19 cellular contexts compared by ENCODE assay signal in the genomic region with DNA sequence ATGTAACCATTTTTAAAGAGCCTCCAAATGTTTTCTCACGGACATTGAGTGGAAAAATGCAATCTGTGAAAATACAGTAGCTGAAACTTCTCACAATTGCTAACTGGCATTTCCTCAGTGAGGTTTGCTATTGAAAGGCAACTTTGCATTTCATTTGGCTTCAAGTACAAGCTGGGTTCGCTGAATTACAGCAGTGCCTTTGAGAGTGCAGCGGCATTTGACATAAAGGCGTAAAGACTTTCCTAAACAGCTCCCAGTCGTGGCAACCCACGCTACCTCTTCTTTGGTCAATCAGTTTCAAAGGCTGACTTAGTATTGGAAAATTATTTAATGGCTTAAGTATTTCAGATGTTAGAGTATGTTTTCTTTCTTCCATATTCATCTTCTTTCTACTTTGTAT. TPM values are rescaled to one million over a fixed set of nuclear protein-coding genes. Genes with fewer than 3 reads are reported as not detected.
DNase-seq lines count a peak whose midpoint lies in the region; ATAC-seq and TF ChIP-seq lines count a peak whose summit lies in the region.
"Had no signal": no experiment of that assay in that cellular context is flagged by ENCODE, and none has a peak within 500 bp of the region (broad histone marks: within the 10 kb centered on the region; RNA-seq: fewer than 3 reads in every experiment).

No MANE protein-coding gene starts in this region.

- DNase-seq in ACHN (peak; percentile 55), NT2/D1 (ENCODE audit: low read depth, low spot score) (peak; percentile 43), mesendoderm (peak; percentile 22), left colon (no peak), NCI-H526 (lab: John Stamatoyannopoulos, UW) (no peak), CD14-positive monocyte (ENCODE audit: low spot score) (no peak)
- DNase-seq: activated CD8-positive, alpha-beta T cell treated with anti-CD3 and anti-CD28 coated beads for 36 hours; Caco-2; lower lobe of right lung; NCI-H2107; NCI-H524 treated with DMSO at 0.1 percent for 48 hours; occipital lobe had no signal

- no peak overlapping the region for H2BK15ac ChIP-seq in mesendoderm (replicated peaks; ENCODE audit: low read depth)

- H3K4me2 ChIP-seq in mesendoderm (ENCODE audit: low read length) = no peak overlapping the region

- H3K36me3 ChIP-seq in NT2/D1 (ENCODE audit: insufficient read depth, insufficient read length, low read length) (no peaks in the 10 kb centered on the region), endocrine pancreas (ENCODE audit: control insufficient read depth, insufficient read depth, low read length) (no peaks in the 10 kb centered on the region), mesendoderm (ENCODE audit: control insufficient read depth, insufficient read depth, low read length) (no peaks in the 10 kb centered on the region)
- H3K36me3 ChIP-seq: BE2C, cardiac muscle cell, lower lobe of right lung had no signal

- H3K4ac ChIP-seq in mesendoderm (ENCODE audit: low read depth, low read length) = no peak overlapping the region

- no peak overlapping the region for H3K4me3 Mint-ChIP-seq in CD14-positive monocyte
- H3K4me3 Mint-ChIP-seq: activated CD8-positive, alpha-beta T cell treated with anti-CD3 and anti-CD28 coated beads for 36 hours had no signal

- H3K79me2 ChIP-seq in mesendoderm (ENCODE audit: control insufficient read depth, insufficient read depth, low read length) = no peaks in the 10 kb centered on the region

- H2BK5ac ChIP-seq in mesendoderm (ENCODE audit: low read length) = no peak overlapping the region

- H3K18ac ChIP-seq in mesendoderm (ENCODE audit: low read length) = no peak overlapping the region

- H4K5ac ChIP-seq in mesendoderm (ENCODE audit: low read length) = no peak overlapping the region

- H3K9me3 ChIP-seq in NT2/D1 (ENCODE audit: insufficient read depth, low read length) (no peaks in the 10 kb centered on the region), endocrine pancreas (ENCODE audit: control insufficient read depth, low read length) (no peaks in the 10 kb centered on the region)
- H3K9me3 ChIP-seq: BE2C, Caco-2, lower lobe of right lung had no signal

- WGBS in mesendoderm (ENCODE audit: extremely low coverage, insufficient coverage, low lambda C conversion rate) = no CpG with 5 or more reads among the region's 6 CpGs

- no peaks in the 10 kb centered on the region for H3K36me3 Mint-ChIP-seq in CD14-positive monocyte

- intact Hi-C loops in left colon (cut with DNase I, micrococcal nuclease) = no loop called here
- intact Hi-C loops in CD14-positive monocyte (cut with micrococcal nuclease) = no loop called here

- no peak overlapping the region for H3K27ac Mint-ChIP-seq in CD14-positive monocyte
- H3K27ac Mint-ChIP-seq: activated CD8-positive, alpha-beta T cell treated with anti-CD3 and anti-CD28 coated beads for 36 hours had no signal

- H3K27me3 ChIP-seq in NT2/D1 (ENCODE audit: insufficient read depth, insufficient read length) (no peaks in the 10 kb centered on the region), endocrine pancreas (ENCODE audit: control insufficient read depth, insufficient read depth, low read length) (no peaks in the 10 kb centered on the region), mesendoderm (ENCODE audit: insufficient read depth, low read length, poor library complexity) (no peaks in the 10 kb centered on the region)
- H3K27me3 ChIP-seq: BE2C, cardiac muscle cell had no signal

- H3K23ac ChIP-seq in mesendoderm (ENCODE audit: low read length) = no peak overlapping the region

- H3K4me3 ChIP-seq in NT2/D1 (ENCODE audit: insufficient read length, low read depth) = no peak overlapping the region
- H3K4me3 ChIP-seq in endocrine pancreas (ENCODE audit: control insufficient read depth, insufficient read depth, low read length) = peak overlapping the region; percentile 31
- no peak overlapping the region for H3K4me3 ChIP-seq in mesendoderm (ENCODE audit: low read length)
- H3K4me3 ChIP-seq: cardiac muscle cell, GM23248, lower lobe of right lung had no signal

- no peaks in the 10 kb centered on the region for H3K79me1 ChIP-seq in mesendoderm (ENCODE audit: low read length)

- H3K56ac ChIP-seq in mesendoderm (ENCODE audit: low read length) = no peak overlapping the region

- no peak overlapping the region for H2BK120ac ChIP-seq in mesendoderm (ENCODE audit: low read depth, low read length)

- in situ Hi-C loops in ACHN (cut with HindIII; ENCODE audit: low pct_ligation_motif_present, low pct_unique_long_range_greater_than_20kb, low sequenced_read_pairs) = no loop called here

- ATAC-seq in GM18867 (IDR thresholded peaks at IDR 0.05; ENCODE audit: unreplicated experiment) (no peak), left colon (no peak)
- ATAC-seq: activated CD8-positive, alpha-beta T cell treated with anti-CD3 and anti-CD28 coated beads for 36 hours; lower lobe of right lung had no signal

- H4K8ac ChIP-seq in mesendoderm (ENCODE audit: low read depth, low read length) = no peak overlapping the region

- peaks cover 0 to 3% (median 0%) of the 10 kb centered on the region in 7 donors for H3K9me3 Mint-ChIP-seq in CD14-positive monocyte
- H3K9me3 Mint-ChIP-seq: activated CD8-positive, alpha-beta T cell treated with anti-CD3 and anti-CD28 coated beads for 36 hours had no signal

- H3K4me1 Mint-ChIP-seq in CD14-positive monocyte = peaks cover 14% of the 10 kb centered on the region

- no peak overlapping the region for H3K9ac ChIP-seq in NT2/D1 (ENCODE audit: insufficient read length, low read depth)
- H3K9ac ChIP-seq in endocrine pancreas (ENCODE audit: control insufficient read depth, insufficient read depth, low read length) = no peak overlapping the region
- H3K9ac ChIP-seq in mesendoderm (ENCODE audit: low read length) = no peak overlapping the region
- H3K9ac ChIP-seq: GM23248 had no signal

- no peak for TF ChIP-seq CTCF in CD14-positive monocyte (IDR thresholded peaks at IDR 0.05)

- H3K27ac ChIP-seq in mesendoderm (ENCODE audit: low read depth, low read length) = no peak overlapping the region
- H3K27ac ChIP-seq: cardiac muscle cell, epithelial cell of prostate, GM23248, HL-60, lower lobe of right lung had no signal

- H3K27me3 Mint-ChIP-seq in CD14-positive monocyte (ENCODE audit: low read depth in 3 of 3) = peaks cover 0 to 2% (median 2%) of the 10 kb centered on the region in 3 donors
- H3K27me3 Mint-ChIP-seq: activated CD8-positive, alpha-beta T cell treated with anti-CD3 and anti-CD28 coated beads for 36 hours had no signal

- no peaks in the 10 kb centered on the region for H3K4me1 ChIP-seq in NT2/D1 (ENCODE audit: insufficient read depth, insufficient read length)
- H3K4me1 ChIP-seq in endocrine pancreas (ENCODE audit: control insufficient read depth, insufficient read depth, low read length) = no peaks in the 10 kb centered on the region
- H3K4me1 ChIP-seq in mesendoderm (ENCODE audit: control insufficient read depth, low read depth, low read length) = no peaks in the 10 kb centered on the region
- H3K4me1 ChIP-seq: Caco-2, lower lobe of right lung had no signal

- H2AK5ac ChIP-seq in mesendoderm (ENCODE audit: low read length) = no peak overlapping the region

RNA-seq across cellular contexts. Expression of gene ZBTB18, which starts 39.3 kb away (rescaled TPM):
- 5.9 TPM for polyA plus RNA-seq in mesendoderm (2013, experiment 1 of 2)
- 5.8 TPM for polyA plus RNA-seq in mesendoderm (2013, experiment 2 of 2)
- total RNA-seq in left colon = 10 to 100 TPM; 19.6 to 19.9 TPM
- polyA plus RNA-seq in CD14-positive monocyte = 1 to 10 TPM; 3.0 to 3.6 TPM

Comparison
In these comparisons a context has a peak if more than half of its experiments do, and no peak if none do; other contexts are left out.
1. DNase-seq: peak in ACHN (single experiment), NT2/D1 (single experiment) and mesendoderm (single experiment); none in left colon (0 of 2), NCI-H526 (0 of 2) and CD14-positive monocyte (single experiment).